In the genomic region with DNA sequence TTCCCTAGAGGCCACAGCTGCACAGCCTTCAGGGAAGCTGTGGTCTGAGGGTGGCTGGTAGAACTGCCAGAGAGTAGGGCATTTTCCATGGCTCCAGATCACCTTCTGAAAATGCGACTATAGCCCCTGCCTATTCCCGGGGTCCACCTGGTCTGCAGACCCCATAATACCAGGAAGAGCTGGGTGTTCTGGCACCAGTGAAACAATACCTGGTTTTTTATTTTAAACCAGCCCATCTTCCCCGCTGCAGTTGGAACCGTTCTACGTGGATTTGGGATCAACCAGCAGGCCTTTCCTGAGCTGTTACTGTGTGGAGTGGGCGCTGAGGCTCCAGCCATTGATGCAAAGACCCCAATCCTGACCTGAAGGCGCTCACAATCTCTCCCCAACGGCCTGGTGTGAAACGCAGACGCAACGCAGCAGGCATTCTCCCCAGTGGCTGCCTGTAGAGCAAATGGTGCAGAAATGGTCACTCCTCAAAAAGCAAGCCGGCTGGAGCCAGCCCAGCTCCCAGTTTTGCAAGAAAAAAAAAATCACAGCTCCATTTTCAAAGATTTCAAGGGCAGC, we compare ENCODE assay signal across 12 cellular contexts.
"Had no signal": no experiment of that assay in that cellular context is flagged by ENCODE, and none has a peak within 500 bp of the region (broad histone marks: within the 10 kb centered on the region; RNA-seq: fewer than 3 reads in every experiment).

No MANE protein-coding gene starts in this region.

- H3K4me1 Mint-ChIP-seq: stimulated activated memory B cell treated with anti-CD40 and anti-IgM and Interleukin-4, amounts not matched to agents 10 μg/mL and 1 μg/mL and 100 μg/mL, for 72 hours had no signal

- H3K27me3 Mint-ChIP-seq: stimulated activated memory B cell treated with anti-CD40 and anti-IgM and Interleukin-4, amounts not matched to agents 10 μg/mL and 1 μg/mL and 100 μg/mL, for 72 hours had no signal

- H3K4me3 Mint-ChIP-seq: activated CD8-positive, alpha-beta T cell treated with anti-CD3 and anti-CD28 coated beads, Interleukin-2, amount 10 ng/mL, durations not matched to agents 7 days and 5 days; activated naive CD4-positive, alpha-beta T cell treated with anti-CD3 and anti-CD28 coated beads for 36 hours; nephron; stimulated activated memory B cell treated with anti-CD40 and anti-IgM and Interleukin-4, amounts not matched to agents 10 μg/mL and 1 μg/mL and 100 μg/mL, for 72 hours had no signal

- ATAC-seq: activated CD8-positive, alpha-beta T cell treated with anti-CD3 and anti-CD28 coated beads, Interleukin-2, amount 10 ng/mL, durations not matched to agents 7 days and 5 days; SK-N-SH treated with all-trans-retinoic acid at 6 μM for 48 hours; stimulated activated memory B cell treated with anti-CD40 and anti-IgM and Interleukin-4, amounts not matched to agents 10 μg/mL and 1 μg/mL and 100 μg/mL, for 72 hours had no signal

- H3K9me3 Mint-ChIP-seq: activated naive CD4-positive, alpha-beta T cell treated with anti-CD3 and anti-CD28 coated beads for 36 hours; stimulated activated memory B cell treated with anti-CD40 and anti-IgM and Interleukin-4, amounts not matched to agents 10 μg/mL and 1 μg/mL and 100 μg/mL, for 72 hours had no signal

- H3K27ac Mint-ChIP-seq: activated CD8-positive, alpha-beta T cell treated with anti-CD3 and anti-CD28 coated beads, Interleukin-2, amount 10 ng/mL, durations not matched to agents 7 days and 5 days; activated naive CD4-positive, alpha-beta T cell treated with anti-CD3 and anti-CD28 coated beads for 36 hours; nephron; stimulated activated memory B cell treated with anti-CD40 and anti-IgM and Interleukin-4, amounts not matched to agents 10 μg/mL and 1 μg/mL and 100 μg/mL, for 72 hours had no signal

- DNase-seq: activated CD4-positive, alpha-beta T cell treated with anti-CD3 and anti-CD28 coated beads for 4 hours; activated CD8-positive, alpha-beta T cell treated with anti-CD3 and anti-CD28 coated beads, Interleukin-2, amount 10 ng/mL, durations not matched to agents 7 days and 5 days; activated T-cell treated with anti-CD3 and anti-CD28 coated beads for 4 hours; hypothalamus; kidney glomerular epithelial cell; mesendoderm; stimulated activated CD4-positive, alpha-beta T cell treated with anti-CD3 and anti-CD28 coated beads, Interleukin-1b, Interleukin-23, amount 100 ng/mL, for 48 hours; T-helper 1 cell had no signal
